ENCODE assay signal across 17 cellular contexts in the genomic region with DNA sequence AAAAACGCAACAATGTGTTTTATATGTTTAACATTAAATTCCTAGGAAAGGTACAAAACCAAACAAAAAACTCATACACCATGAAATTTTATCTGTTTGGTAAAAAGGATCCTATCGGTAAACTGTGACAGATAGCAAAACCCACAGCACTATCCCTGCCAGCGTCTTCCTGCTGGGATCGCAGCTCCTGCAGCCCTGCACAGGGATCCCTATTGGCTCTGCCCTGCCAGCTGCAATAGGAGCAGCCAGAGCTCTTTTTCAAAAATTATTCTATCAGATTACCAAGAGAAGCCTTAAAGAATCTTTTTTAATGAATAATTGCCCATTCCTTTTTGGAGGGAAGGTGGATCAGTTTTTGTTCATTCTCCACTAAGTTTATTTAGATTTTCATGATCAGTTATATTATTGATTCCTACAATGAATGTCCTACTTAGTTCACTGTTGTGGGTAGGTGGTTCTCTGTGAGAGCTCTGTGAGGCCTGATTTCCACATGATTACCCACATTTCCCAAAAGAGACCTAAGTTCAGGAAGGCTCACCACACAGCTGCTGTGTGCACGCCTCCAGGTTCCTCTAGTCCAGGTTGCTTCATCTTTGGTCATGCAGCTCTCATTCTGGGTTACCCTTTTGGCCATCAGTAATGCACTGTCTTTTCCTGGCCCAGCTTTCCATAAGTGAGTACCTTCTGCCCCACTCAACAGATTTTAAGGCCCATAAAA.
"Had no signal": no experiment of that assay in that cellular context is flagged by ENCODE, and none has a peak within 500 bp of the region (broad histone marks: within the 10 kb centered on the region; RNA-seq: fewer than 3 reads in every experiment).

No MANE protein-coding gene starts in this region.

- H3K27ac ChIP-seq: body of pancreas, left lung had no signal

- H3K9me3 ChIP-seq: body of pancreas, left lung had no signal

- H3K27ac Mint-ChIP-seq: activated naive CD4-positive, alpha-beta T cell treated with anti-CD3 and anti-CD28 coated beads, Interleukin-2, amount 50 U/mL, for 24 hours; activated T-cell treated with anti-CD3 and anti-CD28 coated beads, Interleukin-2, amount 50 U/mL, for 24 hours; memory B cell; natural killer cell; T-helper 17 cell had no signal

- H3K27me3 Mint-ChIP-seq: activated naive CD4-positive, alpha-beta T cell treated with anti-CD3 and anti-CD28 coated beads, Interleukin-2, amount 50 U/mL, for 24 hours; activated T-cell treated with anti-CD3 and anti-CD28 coated beads, Interleukin-2, amount 50 U/mL, for 24 hours; memory B cell; T-helper 17 cell had no signal

- H3K4me1 Mint-ChIP-seq: activated naive CD4-positive, alpha-beta T cell treated with anti-CD3 and anti-CD28 coated beads, Interleukin-2, amount 50 U/mL, for 24 hours; memory B cell; natural killer cell; T-helper 17 cell had no signal

- ATAC-seq: activated CD4-positive, CD25-positive, alpha-beta regulatory T cell treated with anti-CD3 and anti-CD28 coated beads, Interleukin-2, amount 50 U/mL, for 24 hours; body of pancreas; left lung; natural killer cell; T-helper 17 cell had no signal

- H3K27me3 ChIP-seq: body of pancreas, left lung had no signal

- H3K36me3 Mint-ChIP-seq: activated naive CD4-positive, alpha-beta T cell treated with anti-CD3 and anti-CD28 coated beads, Interleukin-2, amount 50 U/mL, for 24 hours; memory B cell; natural killer cell had no signal

- H3K4me1 ChIP-seq: body of pancreas, left lung had no signal

- H3K36me3 ChIP-seq: left lung had no signal

- DNase-seq: activated CD4-positive, alpha-beta T cell treated with anti-CD3 and anti-CD28 coated beads, Interleukin-2, amount 50 U/mL, for 4 hours; activated effector memory CD4-positive, alpha-beta T cell treated with Interleukin-2 at 50 U/mL for 16 hours; activated T-cell treated with anti-CD3 and anti-CD28 coated beads, Interleukin-2, amount 50 U/mL, for 24 hours; body of pancreas; cerebellar nuclear complex; dermis blood vessel endothelial cell; head of caudate nucleus; islet precursor cell; natural killer cell; stimulated activated CD4-positive, alpha-beta T cell treated with anti-CD3 and anti-CD28 coated beads, Interleukin-2, amount 100 ng/mL, for 48 hours; stimulated activated naive CD4-positive, alpha-beta T cell treated with Interleukin-2 at 50 U/mL for 16 hours; T-helper 17 cell; trophoblast cell had no signal

- H3K4me3 Mint-ChIP-seq: activated naive CD4-positive, alpha-beta T cell treated with anti-CD3 and anti-CD28 coated beads, Interleukin-2, amount 50 U/mL, for 24 hours; activated T-cell treated with anti-CD3 and anti-CD28 coated beads, Interleukin-2, amount 50 U/mL, for 24 hours; memory B cell; natural killer cell; T-helper 17 cell had no signal

- H3K4me3 ChIP-seq: body of pancreas, left lung had no signal
